ENCODE assay signal across 8 cellular contexts in the genomic region with DNA sequence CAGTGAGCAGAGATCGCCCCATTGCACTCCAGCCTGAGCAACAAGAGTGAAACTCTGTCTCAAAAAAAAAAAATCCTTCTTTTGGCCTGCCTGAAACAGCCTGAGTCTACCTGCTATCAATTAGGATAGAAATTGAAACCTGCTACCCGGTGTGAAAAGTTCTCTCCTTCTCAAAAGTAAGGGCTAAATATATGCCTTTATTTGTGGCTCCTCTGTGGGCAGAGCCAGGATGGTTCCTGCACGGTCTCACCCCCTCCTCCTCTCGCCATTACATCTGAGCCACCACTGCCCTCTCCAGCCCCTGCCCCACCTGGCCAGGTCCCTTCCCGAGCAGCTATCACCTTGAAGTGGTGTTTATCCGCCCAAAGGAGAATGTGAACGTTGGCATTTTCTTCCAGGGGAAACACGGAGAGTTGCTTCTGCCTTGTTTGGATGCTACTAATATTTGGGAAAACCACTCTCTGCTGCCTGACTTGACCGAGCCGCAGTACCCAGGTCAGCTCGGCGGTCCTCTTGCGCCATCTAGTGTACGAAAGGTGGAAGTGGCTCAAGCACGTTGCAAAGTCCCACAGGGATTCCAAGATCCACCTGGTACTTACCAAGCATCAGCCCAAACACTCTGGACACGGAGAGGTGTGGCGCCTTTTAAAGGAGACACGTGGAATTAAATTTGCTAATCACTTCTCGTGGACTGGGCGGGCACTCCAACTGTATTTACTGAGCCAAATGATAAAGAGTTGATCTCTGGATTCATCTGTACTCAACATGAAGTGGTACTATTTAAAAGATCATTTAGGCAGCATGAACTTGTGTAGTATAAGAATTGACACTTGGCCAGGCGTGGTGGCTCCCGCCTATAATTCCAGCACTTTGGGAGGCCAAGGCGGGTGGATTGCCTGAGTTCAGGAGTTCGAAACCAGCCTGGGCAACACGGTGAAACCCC. TPM values are rescaled to one million over a fixed set of nuclear protein-coding genes. Genes with fewer than 3 reads are reported as not detected.
DNase-seq lines count a peak whose midpoint lies in the region; ATAC-seq and TF ChIP-seq lines count a peak whose summit lies in the region.

No MANE protein-coding gene starts in this region.

- H3K36me3 ChIP-seq in BJ (ENCODE audit: control insufficient read depth, insufficient read depth, low read length) (no peaks in the 10 kb centered on the region), Loucy (ENCODE audit: insufficient read depth, low read length) (no peaks in the 10 kb centered on the region), RWPE2 (ENCODE audit: low read depth) (no peaks in the 10 kb centered on the region), thyroid gland (no peaks in the 10 kb centered on the region)

- ATAC-seq in GM19452 (IDR thresholded peaks at IDR 0.05; ENCODE audit: unreplicated experiment) (peak; percentile 64), RWPE2 (ENCODE audit: low read depth) (peak; percentile 93), omental fat pad (ENCODE audit: low FRiP score) (peak; percentile 78)

- peak; percentile 94 for TF ChIP-seq CTCF in BJ (IDR thresholded peaks at IDR 0.05; ENCODE audit: insufficient read depth, low read depth, low read length)
- TF ChIP-seq CTCF in Loucy (conservative IDR thresholded peaks at IDR 0.05; ENCODE audit: low read length), result peak; percentile 97
- TF ChIP-seq CTCF in RWPE2 (IDR thresholded peaks at IDR 0.05; ENCODE audit: poor library complexity, severe bottlenecking), result peak; percentile 94
- peak in 1 of 3 donors; percentile 18 for TF ChIP-seq CTCF in omental fat pad (IDR thresholded peaks at IDR 0.05)
- TF ChIP-seq CTCF in thyroid gland (IDR thresholded peaks at IDR 0.05), result peak; percentile 81 to 96 (median 89)

- no peaks in the 10 kb centered on the region for H4K20me1 ChIP-seq in Loucy (ENCODE audit: insufficient read depth, low read length, poor library complexity, severe bottlenecking)

- H3K36me3 Mint-ChIP-seq in activated T-helper 2 cell treated with anti-CD3 and anti-CD28 coated beads, Interferon-gamma antibody, Interleukin-2, Interleukin-4, amounts not matched to agents 10 μg/mL and 5 μg/mL and 100 μg/mL, durations not matched to agents 14 hours and 24 hours and 36 hours (ENCODE audit: low read depth), result no peaks in the 10 kb centered on the region

- POLR2A ChIA-PET in BJ (lab: Charles Lee), result no interaction called here

- H3K4me3 ChIP-seq in BJ (ENCODE audit: low read depth, low read length) (no peak overlapping the region), Loucy (ENCODE audit: low read length, poor library complexity, severe bottlenecking) (no peak overlapping the region), RWPE2 (ENCODE audit: severe bottlenecking) (no peak overlapping the region), thyroid gland (replicated peaks in 1 of 3) (no peak overlapping the region)

- intact Hi-C loops in activated T-helper 2 cell treated with anti-CD3 and anti-CD28 coated beads, Interferon-gamma antibody, Interleukin-2, Interleukin-4, amounts not matched to agents 10 μg/mL and 5 μg/mL and 100 μg/mL, durations not matched to agents 14 hours and 24 hours and 36 hours (cut with micrococcal nuclease), result loop anchor here (5.0 kb wide), 1 partner anchor 1336 kb away; no protein-coding TSS in a partner anchor
- intact Hi-C loops in thyroid gland (cut with DNase I), result loop anchor here (10.0 kb wide), 1 partner anchor 1134 kb away; no protein-coding TSS in a partner anchor

- H3K27me3 ChIP-seq in BJ (ENCODE audit: control insufficient read depth, insufficient read depth, low read length) (no peaks in the 10 kb centered on the region), Loucy (ENCODE audit: insufficient read depth, low read length, poor library complexity, severe bottlenecking) (no peaks in the 10 kb centered on the region), RWPE2 (ENCODE audit: insufficient read depth, poor library complexity, severe bottlenecking) (no peaks in the 10 kb centered on the region), thyroid gland (no peaks in the 10 kb centered on the region)

- no peaks in the 10 kb centered on the region for H3K27me3 Mint-ChIP-seq in activated T-helper 2 cell treated with anti-CD3 and anti-CD28 coated beads, Interferon-gamma antibody, Interleukin-2, Interleukin-4, amounts not matched to agents 10 μg/mL and 5 μg/mL and 100 μg/mL, durations not matched to agents 14 hours and 24 hours and 36 hours (ENCODE audit: low read depth)

- H3K4me2 ChIP-seq in Loucy (ENCODE audit: low read depth, low read length, poor library complexity, severe bottlenecking), result no peak overlapping the region

- TF ChIP-seq POLR2A in thyroid gland (IDR thresholded peaks at IDR 0.05), result no peak

- H2AFZ ChIP-seq in Loucy (ENCODE audit: low read length), result no peak overlapping the region

- no peak overlapping the region for H3K4me3 Mint-ChIP-seq in activated T-helper 2 cell treated with anti-CD3 and anti-CD28 coated beads, Interferon-gamma antibody, Interleukin-2, Interleukin-4, amounts not matched to agents 10 μg/mL and 5 μg/mL and 100 μg/mL, durations not matched to agents 14 hours and 24 hours and 36 hours (ENCODE audit: low read depth)

- peaks cover 5% of the 10 kb centered on the region for H3K4me1 Mint-ChIP-seq in activated T-helper 2 cell treated with anti-CD3 and anti-CD28 coated beads, Interferon-gamma antibody, Interleukin-2, Interleukin-4, amounts not matched to agents 10 μg/mL and 5 μg/mL and 100 μg/mL, durations not matched to agents 14 hours and 24 hours and 36 hours (ENCODE audit: low read depth)

- no peaks in the 10 kb centered on the region for H3K9me3 ChIP-seq in Loucy (ENCODE audit: insufficient read depth, low read depth, low read length)
- no peaks in the 10 kb centered on the region for H3K9me3 ChIP-seq in RWPE2 (ENCODE audit: severe bottlenecking)
- no peaks in the 10 kb centered on the region for H3K9me3 ChIP-seq in thyroid gland

- WGBS in thyroid gland, 2 donors, result 24 to 31% methylated on average over 19 to 25 of the region's 25 CpGs

- no peaks in the 10 kb centered on the region for H3K9me3 Mint-ChIP-seq in activated T-helper 2 cell treated with anti-CD3 and anti-CD28 coated beads, Interferon-gamma antibody, Interleukin-2, Interleukin-4, amounts not matched to agents 10 μg/mL and 5 μg/mL and 100 μg/mL, durations not matched to agents 14 hours and 24 hours and 36 hours

- no peaks in the 10 kb centered on the region for H3K79me2 ChIP-seq in Loucy (ENCODE audit: insufficient read depth, low read length)

- no peaks in the 10 kb centered on the region for H3K4me1 ChIP-seq in Loucy (ENCODE audit: insufficient read depth, low read length, poor library complexity, severe bottlenecking)
- H3K4me1 ChIP-seq in RWPE2 (ENCODE audit: insufficient read depth, poor library complexity, severe bottlenecking), result peaks cover under 1% of the 10 kb centered on the region
- H3K4me1 ChIP-seq in thyroid gland, result no peaks in the 10 kb centered on the region

- no peak for DNase-seq in BJ (ENCODE audit: low read depth)
- DNase-seq in RWPE2 (ENCODE audit: low spot score), result no peak
- DNase-seq in activated T-helper 2 cell treated with anti-CD3 and anti-CD28 coated beads, Interferon-gamma antibody, Interleukin-2, Interleukin-4, amounts not matched to agents 10 μg/mL and 5 μg/mL and 100 μg/mL, durations not matched to agents 14 hours and 24 hours and 36 hours (ENCODE audit: low spot score), result peak; percentile 53
- peak; percentile 69 for DNase-seq in foreskin melanocyte
- peak; percentile 36 for DNase-seq in omental fat pad (ENCODE audit: low spot score)
- DNase-seq in thyroid gland, result peak; percentile 69 to 75

- CTCF ChIA-PET in BJ (lab: Yijun Ruan, JAX), result interaction anchor here (0.5 to 2.0 kb wide), 18 partner anchors 8 to 1661 kb away, joined by 3 to 11 read pairs (median 3); no protein-coding TSS in a partner anchor

- no peaks in the 10 kb centered on the region for H3K9me2 ChIP-seq in Loucy (replicated peaks; ENCODE audit: low read depth, low read length)

- H3K27ac Mint-ChIP-seq in activated T-helper 2 cell treated with anti-CD3 and anti-CD28 coated beads, Interferon-gamma antibody, Interleukin-2, Interleukin-4, amounts not matched to agents 10 μg/mL and 5 μg/mL and 100 μg/mL, durations not matched to agents 14 hours and 24 hours and 36 hours, result no peak overlapping the region

- H3F3A ChIP-seq in Loucy (ENCODE audit: low read depth), result no peaks in the 10 kb centered on the region

- H3K27ac ChIP-seq in RWPE2 (ENCODE audit: poor library complexity, severe bottlenecking) (no peak overlapping the region), thyroid gland (no peak overlapping the region)

- H3K9ac ChIP-seq in Loucy (ENCODE audit: low read depth, low read length, poor library complexity, severe bottlenecking), result no peak overlapping the region

RNA-seq across cellular contexts. Expression of gene SETD4, which starts 31.9 kb away (rescaled TPM):
- polyA plus RNA-seq in BJ (2011; rRNA removed), result 13.7 and 14.6 TPM in 2 replicates
- polyA minus RNA-seq in BJ (2011; rRNA and poly(A)+ RNA removed), result 8.0 and 8.1 TPM in 2 replicates
- total RNA-seq in activated T-helper 2 cell treated with anti-CD3 and anti-CD28 coated beads, Interferon-gamma antibody, Interleukin-2, Interleukin-4, amounts not matched to agents 10 μg/mL and 5 μg/mL and 100 μg/mL, durations not matched to agents 14 hours and 24 hours and 36 hours, result 21.4 and 23.8 TPM in 2 replicates
- total RNA-seq in omental fat pad, result 10 to 100 TPM; 12.6 to 22.7 (median 16.8) TPM
- total RNA-seq in thyroid gland, result 10 to 100 TPM; 25.9 to 33.1 (median 29.7) TPM

RNA-seq across cellular contexts. Expression of gene CBR1, which starts 41.4 kb away (rescaled TPM):
- 105 and 157 TPM in 2 replicates for polyA plus RNA-seq in BJ (2011; rRNA removed)
- 25.8 and 35.8 TPM in 2 replicates for polyA minus RNA-seq in BJ (2011; rRNA and poly(A)+ RNA removed)
- total RNA-seq in activated T-helper 2 cell treated with anti-CD3 and anti-CD28 coated beads, Interferon-gamma antibody, Interleukin-2, Interleukin-4, amounts not matched to agents 10 μg/mL and 5 μg/mL and 100 μg/mL, durations not matched to agents 14 hours and 24 hours and 36 hours, result 62.2 and 62.7 TPM in 2 replicates
- 100 to 1,000 TPM in 2 of 4 donors, 10 to 100 TPM in 2; 73.1 to 158 (median 93.3) TPM for total RNA-seq in omental fat pad
- 100 to 1,000 TPM; 206 to 600 (median 418) TPM for total RNA-seq in thyroid gland

Comparison
In these comparisons a context has a peak if more than half of its experiments do, and no peak if none do; other contexts are left out.
1. DNase-seq: peak in activated T-helper 2 cell treated with anti-CD3 and anti-CD28 coated beads, Interferon-gamma antibody, Interleukin-2, Interleukin-4, amounts not matched to agents 10 μg/mL and 5 μg/mL and 100 μg/mL, durations not matched to agents 14 hours and 24 hours and 36 hours (single experiment), foreskin melanocyte (single experiment), omental fat pad (single experiment) and thyroid gland (2 of 2); none in BJ (single experiment) and RWPE2 (single experiment).
2. Peak in every context shown above with its lines, with median percentiles within 50 percentile points of each other: ATAC-seq.